In the genomic region with DNA sequence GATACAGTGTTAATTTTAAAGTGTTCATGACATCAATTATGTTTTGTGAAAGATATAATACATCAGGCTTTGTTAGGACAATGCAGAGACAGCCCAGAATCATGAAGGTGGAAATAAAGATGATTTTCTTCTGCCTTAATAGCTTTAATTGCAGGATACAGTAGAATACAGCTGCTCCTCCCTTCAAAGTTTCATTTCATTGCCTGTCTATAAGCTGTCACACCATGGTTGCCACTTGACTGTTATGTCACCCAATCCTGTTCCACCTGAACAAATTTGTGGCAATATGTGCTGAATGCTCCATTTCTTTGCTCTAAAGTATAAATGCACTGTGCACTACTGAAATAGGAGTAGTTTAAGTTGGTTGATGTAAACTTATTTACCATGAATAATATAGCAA, we compare ENCODE assay signal across 23 cellular contexts.
DNase-seq lines count a peak whose midpoint lies in the region; ATAC-seq, FAIRE-seq and TF ChIP-seq lines count a peak whose summit lies in the region.
"Had no signal": no experiment of that assay in that cellular context is flagged by ENCODE, and none has a peak within 500 bp of the region (broad histone marks: within the 10 kb centered on the region; RNA-seq: fewer than 3 reads in every experiment).

No MANE protein-coding gene starts in this region.

- H3K79me2 ChIP-seq in neural cell (replicated peaks; ENCODE audit: insufficient read depth, low read length) = no peaks in the 10 kb centered on the region

- peaks cover 44% of the 10 kb centered on the region for H3K9me3 ChIP-seq in BLaER1
- no peaks in the 10 kb centered on the region for H3K9me3 ChIP-seq in neural cell (ENCODE audit: low read length)
- H3K9me3 ChIP-seq: BE2C had no signal

- H3K36me3 Mint-ChIP-seq in endothelial cell (ENCODE audit: low read depth, unreplicated experiment) = no peaks in the 10 kb centered on the region
- H3K36me3 Mint-ChIP-seq: CD8-positive, alpha-beta T cell had no signal

- no peaks in the 10 kb centered on the region for H3K9me3 Mint-ChIP-seq in endothelial cell (ENCODE audit: unreplicated experiment)

- H3K4me2 ChIP-seq in BLaER1 (peak overlapping the region; percentile 16; the same call in 1 of the 2 replicates), neural cell (ENCODE audit: low read length) (no peak overlapping the region)

- no peaks in the 10 kb centered on the region for H3K27me3 Mint-ChIP-seq in endothelial cell (ENCODE audit: unreplicated experiment)
- H3K27me3 Mint-ChIP-seq: CD4-positive, alpha-beta T cell had no signal

- no peaks in the 10 kb centered on the region for H4K20me1 ChIP-seq in BLaER1
- no peaks in the 10 kb centered on the region for H4K20me1 ChIP-seq in neural cell (ENCODE audit: insufficient read depth)
- H4K20me1 ChIP-seq: BLaER1 treated with 17β-estradiol and CSF1 and Interleukin-3, amounts not matched to agents 10 nM and 100 nM had no signal

- H2AFZ ChIP-seq in neural cell (ENCODE audit: low read depth, low read length) = no peak overlapping the region

- TF ChIP-seq EP300 in neural cell (conservative IDR thresholded peaks at IDR 0.05; ENCODE audit: poor library complexity, severe bottlenecking) = peak; percentile 77

- H3K4me3 Mint-ChIP-seq in endothelial cell (ENCODE audit: unreplicated experiment) = no peak overlapping the region
- H3K4me3 Mint-ChIP-seq: CD4-positive, alpha-beta T cell; CD8-positive, alpha-beta T cell had no signal

- no peak for TF ChIP-seq RAD21 in neural cell (conservative IDR thresholded peaks at IDR 0.05)

- H3K36me3 ChIP-seq in BLaER1 = no peaks in the 10 kb centered on the region
- no peaks in the 10 kb centered on the region for H3K36me3 ChIP-seq in neural cell (ENCODE audit: insufficient read depth, low read length)
- H3K36me3 ChIP-seq: BE2C had no signal

- no peaks in the 10 kb centered on the region for H3F3A ChIP-seq in neural cell (ENCODE audit: insufficient read depth, low read length, poor library complexity, severe bottlenecking)

- H3K4me1 Mint-ChIP-seq in endothelial cell (ENCODE audit: unreplicated experiment) = no peaks in the 10 kb centered on the region

- H3K9me2 ChIP-seq in neural cell (ENCODE audit: insufficient read depth, low read length) = no peaks in the 10 kb centered on the region

- H3K4me3 ChIP-seq in BLaER1 (no peak overlapping the region), neural cell (ENCODE audit: low read length) (no peak overlapping the region)
- H3K4me3 ChIP-seq: BLaER1 treated with 17β-estradiol and CSF1 and Interleukin-3, amounts not matched to agents 10 nM and 100 nM had no signal

- H3K27me3 ChIP-seq in BLaER1 = no peaks in the 10 kb centered on the region
- no peaks in the 10 kb centered on the region for H3K27me3 ChIP-seq in neural cell (ENCODE audit: insufficient read depth, low read depth, low read length)
- H3K27me3 ChIP-seq: BE2C; BLaER1 treated with 17β-estradiol and CSF1 and Interleukin-3, amounts not matched to agents 10 nM and 100 nM had no signal

- no peak overlapping the region for H3K27ac ChIP-seq in BLaER1
- H3K27ac ChIP-seq in neural cell (ENCODE audit: low read length) = no peak overlapping the region
- H3K27ac ChIP-seq: BLaER1 treated with 17β-estradiol and CSF1 and Interleukin-3, amounts not matched to agents 10 nM and 100 nM; C4-2B had no signal

- peaks cover 37% of the 10 kb centered on the region for H3K4me1 ChIP-seq in BLaER1
- H3K4me1 ChIP-seq: BE2C had no signal

- no peak for ATAC-seq in GM19463 (IDR thresholded peaks at IDR 0.05; ENCODE audit: unreplicated experiment)
- ATAC-seq: CD8-positive, alpha-beta T cell had no signal

- DNase-seq in NCI-H2171 treated with DMSO at 0.1 percent for 48 hours (lab: John Stamatoyannopoulos, UW) = peak; percentile 15
- no peak for DNase-seq in NCI-H2171 (lab: John Stamatoyannopoulos, UW)
- peak; percentile 24 for DNase-seq in NCI-H1417 treated with DMSO at 0.1 percent for 48 hours (lab: John Stamatoyannopoulos, UW)
- no peak for DNase-seq in GM19239 (ENCODE audit: insufficient read length, low spot score)
- DNase-seq in endothelial cell (ENCODE audit: low spot score) = no peak
- DNase-seq: 8988T; ACHN; BE2C; Caco-2; Calu3; CD4-positive, alpha-beta T cell; CD8-positive, alpha-beta T cell; DMS79 treated with DMSO at 0.1 percent for 48 hours; GF-D8 had no signal

- FAIRE-seq in GM19239 (lab: Jason Lieb, UNC) = no peak
- FAIRE-seq: A204.1, D721Med, G401.6, GM12891 had no signal

- no peak overlapping the region for H3K27ac Mint-ChIP-seq in endothelial cell (ENCODE audit: unreplicated experiment)
- H3K27ac Mint-ChIP-seq: CD4-positive, alpha-beta T cell; CD8-positive, alpha-beta T cell had no signal

- TF ChIP-seq CTCF in neural cell (IDR thresholded peaks at IDR 0.05; ENCODE audit: poor library complexity, severe bottlenecking) (no peak), endothelial cell (IDR thresholded peaks at IDR 0.05; ENCODE audit: unreplicated experiment) (no peak)

- H3K9ac ChIP-seq in BLaER1 (no peak overlapping the region), neural cell (ENCODE audit: low read length) (no peak overlapping the region)
- H3K9ac ChIP-seq: BLaER1 treated with 17β-estradiol and CSF1 and Interleukin-3, amounts not matched to agents 10 nM and 100 nM had no signal

TF ChIP-seq in neural cell, 6 proteins besides CTCF, POLR2A, EP300 and RAD21:
- no peak for TF ChIP-seq TAF1 (IDR thresholded peaks at IDR 0.05; ENCODE audit: low read depth)
- no peak for TF ChIP-seq SMC3 (conservative IDR thresholded peaks at IDR 0.05; ENCODE audit: poor library complexity)
- TF ChIP-seq POLR2AphosphoS5 (IDR thresholded peaks at IDR 0.05) = peak; percentile 62
- no peak for TF ChIP-seq EZH2 (IDR thresholded peaks at IDR 0.05; ENCODE audit: borderline replicate concordance, insufficient read depth, low read length, poor library complexity, severe bottlenecking)

Comparison
In these comparisons a context has a peak if more than half of its experiments do, and no peak if none do; other contexts are left out.
1. DNase-seq: peak in NCI-H2171 treated with DMSO at 0.1 percent for 48 hours (single experiment) and NCI-H1417 treated with DMSO at 0.1 percent for 48 hours (single experiment); none in NCI-H2171 (single experiment), GM19239 (single experiment) and endothelial cell (single experiment).